31 cellular contexts compared by ENCODE assay signal in the genomic region with DNA sequence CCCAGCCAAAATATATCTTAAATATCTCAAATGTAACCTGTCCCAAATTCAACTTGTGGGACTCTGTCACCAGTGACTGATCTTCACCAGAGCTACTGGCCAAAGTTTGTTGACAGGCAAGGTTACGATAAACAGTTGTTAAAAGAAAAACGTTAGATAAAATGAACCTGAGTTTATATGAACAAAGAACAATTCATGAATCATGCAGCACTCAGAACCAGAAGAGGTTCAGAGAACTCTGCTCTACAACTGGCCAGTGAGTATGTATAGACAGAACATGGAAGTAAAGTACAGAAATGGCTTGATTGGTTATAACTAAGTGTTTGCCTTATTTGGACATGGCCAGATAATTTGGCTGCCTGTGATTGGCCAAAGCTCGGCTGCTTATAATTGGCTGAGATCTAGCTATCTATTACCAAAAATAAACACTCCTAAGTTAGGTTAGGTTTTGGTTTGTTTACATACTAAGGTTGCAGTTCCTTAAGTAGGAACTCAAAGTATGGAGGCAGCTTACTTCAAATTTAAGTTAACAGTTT. TPM values are rescaled to one million over a fixed set of nuclear protein-coding genes. Genes with fewer than 3 reads are reported as not detected.
"Had no signal": no experiment of that assay in that cellular context is flagged by ENCODE, and none has a peak within 500 bp of the region (broad histone marks: within the 10 kb centered on the region; RNA-seq: fewer than 3 reads in every experiment).

No MANE protein-coding gene starts in this region.

- H3K27me3 ChIP-seq: colonic mucosa, esophagus squamous epithelium, gastrocnemius medialis, heart right ventricle, left lung had no signal

- H3K27ac ChIP-seq: colonic mucosa, epithelial cell of prostate, esophagus squamous epithelium, gastrocnemius medialis, heart right ventricle, left lung, lower lobe of right lung had no signal

- FAIRE-seq: endometrium, islet of Langerhans, keratinocyte had no signal

- DNase-seq: colonic mucosa; cortex of kidney; effector CD8-positive, alpha-beta T cell; effector memory CD8-positive, alpha-beta T cell; endodermal cell; erythroblast; esophagus squamous epithelium; foreskin fibroblast; foreskin melanocyte; gastrocnemius medialis; glutamatergic neuron; head of caudate nucleus; heart right ventricle; hippocampal formation; left cardiac atrium; left lung; left ventricle myocardium superior; lower lobe of right lung; mesenchymal stem cell; naive thymus-derived CD4-positive, alpha-beta T cell had no signal

- ATAC-seq: effector memory CD8-positive, alpha-beta T cell; esophagus mucosa; gastrocnemius medialis; heart right ventricle; left cardiac atrium; left lung; left ventricle myocardium superior; lower lobe of right lung; naive thymus-derived CD4-positive, alpha-beta T cell had no signal

- H3K9me3 ChIP-seq: colonic mucosa, esophagus squamous epithelium, gastrocnemius medialis, heart right ventricle, left lung, lower lobe of right lung had no signal

- H3K36me3 ChIP-seq: colonic mucosa had no signal

- H3K4me1 ChIP-seq: colonic mucosa, esophagus squamous epithelium, gastrocnemius medialis, left lung, lower lobe of right lung had no signal

- H3K4me3 ChIP-seq: colonic mucosa, esophagus squamous epithelium, gastrocnemius medialis, heart right ventricle, left lung, lower lobe of right lung had no signal

RNA-seq across cellular contexts. Expression of a gene that starts 30.4 kb away (rescaled TPM):
- total RNA-seq: colonic mucosa; esophagus mucosa; esophagus squamous epithelium; gastrocnemius medialis; glomerular endothelial cell; heart right ventricle; kidney epithelial cell; left cardiac atrium; left lung; left ventricle myocardium superior; lower leg skin; lower lobe of right lung; mesenteric fat pad; mesothelial cell of epicardium; mucosa of gallbladder; naive thymus-derived CD4-positive, alpha-beta T cell had no signal
- polyA plus RNA-seq: heart right ventricle; naive thymus-derived CD4-positive, alpha-beta T cell had no signal
